Comparison of ENCODE assay signal across 20 cellular contexts in genomic region chr19:33287438-33287837, GRCh38.
"Had no signal": no experiment of that assay in that cellular context is flagged by ENCODE, and none has a peak within 500 bp of the region (broad histone marks: within the 10 kb centered on the region; RNA-seq: fewer than 3 reads in every experiment).

No MANE protein-coding gene starts in this region.

- H3K4me3 ChIP-seq: coronary artery, esophagus muscularis mucosa, gastroesophageal sphincter, lung, transverse colon had no signal

- H3K4me3 Mint-ChIP-seq: activated naive CD4-positive, alpha-beta T cell treated with anti-CD3 and anti-CD28 coated beads for 36 hours; activated naive CD8-positive, alpha-beta T cell treated with anti-CD3 and anti-CD28 coated beads, Interleukin-2, amount 50 U/mL, for 24 hours; activated T-cell treated with anti-CD3 and anti-CD28 coated beads, Interleukin-2, amount 50 U/mL, for 24 hours; brain; mesothelial cell of epicardium; nephron progenitor cell had no signal

- H3K27ac ChIP-seq: coronary artery, esophagus muscularis mucosa, gastroesophageal sphincter, transverse colon, VCaP had no signal

- ATAC-seq: activated naive CD8-positive, alpha-beta T cell treated with anti-CD3 and anti-CD28 coated beads, Interleukin-2, amount 50 U/mL, for 24 hours; gastroesophageal sphincter; stimulated activated naive CD8-positive, alpha-beta T cell treated with anti-CD3 and anti-CD28 coated beads, Interleukin-15, Interleukin-2, amounts not matched to agents 100 U/mL and 50 U/mL, for 24 hours had no signal

- H3K27ac Mint-ChIP-seq: activated naive CD4-positive, alpha-beta T cell treated with anti-CD3 and anti-CD28 coated beads for 36 hours; activated naive CD8-positive, alpha-beta T cell treated with anti-CD3 and anti-CD28 coated beads, Interleukin-2, amount 50 U/mL, for 24 hours; activated T-cell treated with anti-CD3 and anti-CD28 coated beads, Interleukin-2, amount 50 U/mL, for 24 hours; activated T-helper 2 cell treated with anti-CD3 and anti-CD28 coated beads, Interferon-gamma antibody, Interleukin-2, Interleukin-4, amounts not matched to agents 10 μg/mL and 5 μg/mL and 100 μg/mL, durations not matched to agents 14 hours and 24 hours and 36 hours; mesothelial cell of epicardium; nephron progenitor cell had no signal

- H3K27me3 Mint-ChIP-seq: progenitor cell of endocrine pancreas had no signal

- H3K9me3 ChIP-seq: transverse colon had no signal

- DNase-seq: activated CD4-positive, alpha-beta T cell treated with anti-CD3 and anti-CD28 coated beads for 1 hour; activated naive CD4-positive, alpha-beta T cell treated with anti-CD3 and anti-CD28 coated beads for 36 hours; activated naive CD8-positive, alpha-beta T cell treated with anti-CD3 and anti-CD28 coated beads, Interleukin-2, amount 50 U/mL, for 24 hours; activated T-cell treated with anti-CD3 and anti-CD28 coated beads, Interleukin-2, amount 50 U/mL, for 24 hours; anterior cingulate cortex; left cardiac atrium; nephron progenitor cell; stimulated activated CD4-positive, alpha-beta T cell treated with anti-CD3 and anti-CD28 coated beads, Interleukin-12 subunit alpha, Interleukin-12 subunit beta, amount 100 ng/mL, for 4 hours; stimulated activated CD4-positive, alpha-beta T cell treated with anti-CD3 and anti-CD28 coated beads, Interleukin-1b, Interleukin-23, amount 100 ng/mL, for 48 hours; stimulated activated naive CD8-positive, alpha-beta T cell treated with anti-CD3 and anti-CD28 coated beads, Interleukin-15, Interleukin-2, amounts not matched to agents 100 U/mL and 50 U/mL, for 24 hours; transverse colon had no signal

- H3K36me3 Mint-ChIP-seq: brain had no signal

- H3K27me3 ChIP-seq: transverse colon had no signal

- H3K36me3 ChIP-seq: esophagus muscularis mucosa, gastroesophageal sphincter, transverse colon had no signal
